1 cellular context compared by ENCODE assay signal in the genomic region with DNA sequence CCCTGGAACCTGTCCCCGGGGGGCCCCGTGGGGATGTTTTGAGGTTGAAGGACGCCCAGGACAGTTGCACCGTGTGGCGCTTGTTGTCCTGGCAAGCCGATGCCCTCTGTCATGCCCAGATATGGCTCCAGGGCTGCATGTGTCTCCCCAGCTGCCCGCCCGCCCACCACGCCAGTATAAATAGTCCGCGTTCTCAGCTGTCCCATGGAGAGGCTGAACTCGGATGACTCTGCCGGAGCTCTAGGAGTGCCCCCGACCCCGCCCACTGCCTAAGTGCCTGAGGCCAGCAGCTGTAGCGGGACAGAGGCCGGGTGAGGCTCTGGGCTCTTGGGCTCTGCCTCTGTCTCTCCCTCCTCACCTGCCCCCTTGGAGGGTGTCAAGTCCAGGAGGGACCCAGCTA.
TF ChIP-seq lines count a peak whose summit lies in the region.

No MANE protein-coding gene starts in this region.

TF ChIP-seq in GM23338, 12 proteins besides CTCF, POLR2A, EP300 and RAD21 (continued from another document):
- TF ChIP-seq, protein P1, sequence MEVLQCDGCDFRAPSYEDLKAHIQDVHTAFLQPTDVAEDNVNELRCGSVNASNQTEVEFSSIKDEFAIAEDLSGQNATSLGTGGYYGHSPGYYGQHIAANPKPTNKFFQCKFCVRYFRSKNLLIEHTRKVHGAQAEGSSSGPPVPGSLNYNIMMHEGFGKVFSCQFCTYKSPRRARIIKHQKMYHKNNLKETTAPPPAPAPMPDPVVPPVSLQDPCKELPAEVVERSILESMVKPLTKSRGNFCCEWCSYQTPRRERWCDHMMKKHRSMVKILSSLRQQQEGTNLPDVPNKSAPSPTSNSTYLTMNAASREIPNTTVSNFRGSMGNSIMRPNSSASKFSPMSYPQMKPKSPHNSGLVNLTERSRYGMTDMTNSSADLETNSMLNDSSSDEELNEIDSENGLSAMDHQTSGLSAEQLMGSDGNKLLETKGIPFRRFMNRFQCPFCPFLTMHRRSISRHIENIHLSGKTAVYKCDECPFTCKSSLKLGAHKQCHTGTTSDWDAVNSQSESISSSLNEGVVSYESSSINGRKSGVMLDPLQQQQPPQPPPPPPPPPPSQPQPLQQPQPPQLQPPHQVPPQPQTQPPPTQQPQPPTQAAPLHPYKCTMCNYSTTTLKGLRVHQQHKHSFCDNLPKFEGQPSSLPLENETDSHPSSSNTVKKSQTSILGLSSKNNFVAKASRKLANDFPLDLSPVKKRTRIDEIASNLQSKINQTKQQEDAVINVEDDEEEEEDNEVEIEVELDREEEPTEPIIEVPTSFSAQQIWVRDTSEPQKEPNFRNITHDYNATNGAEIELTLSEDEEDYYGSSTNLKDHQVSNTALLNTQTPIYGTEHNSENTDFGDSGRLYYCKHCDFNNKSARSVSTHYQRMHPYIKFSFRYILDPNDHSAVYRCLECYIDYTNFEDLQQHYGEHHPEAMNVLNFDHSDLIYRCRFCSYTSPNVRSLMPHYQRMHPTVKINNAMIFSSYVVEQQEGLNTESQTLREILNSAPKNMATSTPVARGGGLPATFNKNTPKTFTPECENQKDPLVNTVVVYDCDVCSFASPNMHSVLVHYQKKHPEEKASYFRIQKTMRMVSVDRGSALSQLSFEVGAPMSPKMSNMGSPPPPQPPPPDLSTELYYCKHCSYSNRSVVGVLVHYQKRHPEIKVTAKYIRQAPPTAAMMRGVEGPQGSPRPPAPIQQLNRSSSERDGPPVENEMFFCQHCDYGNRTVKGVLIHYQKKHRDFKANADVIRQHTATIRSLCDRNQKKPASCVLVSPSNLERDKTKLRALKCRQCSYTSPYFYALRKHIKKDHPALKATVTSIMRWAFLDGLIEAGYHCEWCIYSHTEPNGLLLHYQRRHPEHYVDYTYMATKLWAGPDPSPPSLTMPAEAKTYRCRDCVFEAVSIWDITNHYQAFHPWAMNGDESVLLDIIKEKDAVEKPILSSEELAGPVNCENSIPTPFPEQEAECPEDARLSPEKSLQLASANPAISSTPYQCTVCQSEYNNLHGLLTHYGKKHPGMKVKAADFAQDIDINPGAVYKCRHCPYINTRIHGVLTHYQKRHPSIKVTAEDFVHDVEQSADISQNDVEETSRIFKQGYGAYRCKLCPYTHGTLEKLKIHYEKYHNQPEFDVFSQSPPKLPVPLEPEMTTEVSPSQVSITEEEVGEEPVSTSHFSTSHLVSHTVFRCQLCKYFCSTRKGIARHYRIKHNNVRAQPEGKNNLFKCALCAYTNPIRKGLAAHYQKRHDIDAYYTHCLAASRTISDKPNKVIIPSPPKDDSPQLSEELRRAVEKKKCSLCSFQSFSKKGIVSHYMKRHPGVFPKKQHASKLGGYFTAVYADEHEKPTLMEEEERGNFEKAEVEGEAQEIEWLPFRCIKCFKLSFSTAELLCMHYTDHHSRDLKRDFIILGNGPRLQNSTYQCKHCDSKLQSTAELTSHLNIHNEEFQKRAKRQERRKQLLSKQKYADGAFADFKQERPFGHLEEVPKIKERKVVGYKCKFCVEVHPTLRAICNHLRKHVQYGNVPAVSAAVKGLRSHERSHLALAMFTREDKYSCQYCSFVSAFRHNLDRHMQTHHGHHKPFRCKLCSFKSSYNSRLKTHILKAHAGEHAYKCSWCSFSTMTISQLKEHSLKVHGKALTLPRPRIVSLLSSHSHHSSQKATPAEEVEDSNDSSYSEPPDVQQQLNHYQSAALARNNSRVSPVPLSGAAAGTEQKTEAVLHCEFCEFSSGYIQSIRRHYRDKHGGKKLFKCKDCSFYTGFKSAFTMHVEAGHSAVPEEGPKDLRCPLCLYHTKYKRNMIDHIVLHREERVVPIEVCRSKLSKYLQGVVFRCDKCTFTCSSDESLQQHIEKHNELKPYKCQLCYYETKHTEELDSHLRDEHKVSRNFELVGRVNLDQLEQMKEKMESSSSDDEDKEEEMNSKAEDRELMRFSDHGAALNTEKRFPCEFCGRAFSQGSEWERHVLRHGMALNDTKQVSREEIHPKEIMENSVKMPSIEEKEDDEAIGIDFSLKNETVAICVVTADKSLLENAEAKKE (CRISPR knock-in tag; IDR thresholded peaks at IDR 0.05) = no peak
- TF ChIP-seq ZNF331 (CRISPR knock-in tag; IDR thresholded peaks at IDR 0.05; ENCODE audit: low read depth) = no peak
- no peak for TF ChIP-seq JUNB (IDR thresholded peaks at IDR 0.05; ENCODE audit: unreplicated experiment)
- no peak for TF ChIP-seq STAT1 (IDR thresholded peaks at IDR 0.05; ENCODE audit: unreplicated experiment)
- TF ChIP-seq EZH2phosphoT487 (IDR thresholded peaks at IDR 0.05; ENCODE audit: unreplicated experiment) = no peak
- TF ChIP-seq, protein P2, sequence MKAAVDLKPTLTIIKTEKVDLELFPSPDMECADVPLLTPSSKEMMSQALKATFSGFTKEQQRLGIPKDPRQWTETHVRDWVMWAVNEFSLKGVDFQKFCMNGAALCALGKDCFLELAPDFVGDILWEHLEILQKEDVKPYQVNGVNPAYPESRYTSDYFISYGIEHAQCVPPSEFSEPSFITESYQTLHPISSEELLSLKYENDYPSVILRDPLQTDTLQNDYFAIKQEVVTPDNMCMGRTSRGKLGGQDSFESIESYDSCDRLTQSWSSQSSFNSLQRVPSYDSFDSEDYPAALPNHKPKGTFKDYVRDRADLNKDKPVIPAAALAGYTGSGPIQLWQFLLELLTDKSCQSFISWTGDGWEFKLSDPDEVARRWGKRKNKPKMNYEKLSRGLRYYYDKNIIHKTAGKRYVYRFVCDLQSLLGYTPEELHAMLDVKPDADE (IDR thresholded peaks at IDR 0.05) = no peak
- no peak for TF ChIP-seq EZH2 (IDR thresholded peaks at IDR 0.05; ENCODE audit: low read depth, unreplicated experiment)
